ENCODE assay signal across 27 cellular contexts in the genomic region with DNA sequence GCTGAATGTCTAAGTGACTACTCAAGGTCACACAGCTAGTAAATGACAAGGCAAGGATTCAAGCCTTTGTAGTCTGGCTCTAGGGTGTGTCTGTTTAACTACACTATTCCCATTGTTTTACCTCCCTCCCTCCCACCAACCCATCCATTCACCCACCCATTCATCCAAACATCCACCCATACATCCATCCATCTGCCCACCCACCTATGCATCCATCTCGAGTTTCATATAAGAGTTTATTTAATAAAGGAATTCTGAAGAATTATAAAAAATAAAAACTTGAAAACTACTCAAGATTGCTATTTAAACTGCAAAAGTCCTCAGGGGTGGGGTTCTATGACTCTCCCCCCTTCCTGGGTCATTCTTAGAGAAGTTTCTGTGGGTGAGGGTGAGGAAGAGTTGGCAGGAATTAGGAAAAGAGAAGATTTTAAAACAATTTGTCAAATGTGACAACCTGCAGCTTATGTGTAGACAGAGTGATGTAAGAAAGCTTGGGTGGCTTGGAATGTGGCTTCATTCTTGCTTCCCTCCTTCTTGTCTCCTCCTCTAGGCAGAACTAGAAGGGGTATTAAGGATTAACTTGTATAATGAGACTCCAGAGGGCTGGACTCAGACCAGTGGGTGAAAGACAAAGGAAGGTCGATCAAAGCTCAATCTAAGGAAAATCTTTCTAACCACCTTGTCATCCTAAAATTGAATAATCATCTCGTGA. TPM values are rescaled to one million over a fixed set of nuclear protein-coding genes. Genes with fewer than 3 reads are reported as not detected.
DNase-seq lines count a peak whose midpoint lies in the region; ATAC-seq, FAIRE-seq and TF ChIP-seq lines count a peak whose summit lies in the region.
"Had no signal": no experiment of that assay in that cellular context is flagged by ENCODE, and none has a peak within 500 bp of the region (broad histone marks: within the 10 kb centered on the region; RNA-seq: fewer than 3 reads in every experiment).

No MANE protein-coding gene starts in this region.

- no peak for FAIRE-seq in GM12878 (lab: Jason Lieb, UNC)
- FAIRE-seq: GM18507, HTR-8/SVneo had no signal

- RAD21 ChIA-PET in GM12878 (lab: Charles Lee; ENCODE audit: unreplicated experiment): no interaction called here

- in situ Hi-C loops in GM12878 (cut with MboI): no loop called here

- TF ChIP-seq POLR2A in GM12878 (IDR thresholded peaks at IDR 0.05; ENCODE audit: low read depth, low read length) (no peak), gastroesophageal sphincter (IDR thresholded peaks at IDR 0.05) (no peak)

- intact Hi-C loops in PC-3 (cut with micrococcal nuclease): no loop called here
- intact Hi-C loops in GM12878 (cut with micrococcal nuclease; ENCODE audit: unreplicated experiment): no loop called here

- ATAC-seq in PC-3: no peak
- ATAC-seq in GM12878: no peak
- no peak for ATAC-seq in gastroesophageal sphincter
- ATAC-seq: Right ventricle myocardium inferior had no signal

- no peak overlapping the region for H3K4me3 ChIP-seq in H7 (ENCODE audit: insufficient read depth, low read depth, low read length)
- no peak overlapping the region for H3K4me3 ChIP-seq in PC-3 (ENCODE audit: low read length)
- H3K4me3 ChIP-seq in GM12878: no peak overlapping the region
- no peak overlapping the region for H3K4me3 ChIP-seq in gastroesophageal sphincter
- H3K4me3 ChIP-seq: SJSA1 had no signal

- TF ChIP-seq EP300 in GM12878 (IDR thresholded peaks at IDR 0.05; ENCODE audit: borderline replicate concordance in 1 of 2, control insufficient read depth in 1 of 2, low read depth in 2 of 2, low read length in 2 of 2): no peak
- no peak for TF ChIP-seq EP300 in gastroesophageal sphincter (IDR thresholded peaks at IDR 0.05)

- H3K27me3 ChIP-seq in H7 (ENCODE audit: control insufficient read depth, insufficient read depth, low read length): peaks cover 4% of the 10 kb centered on the region; the same call in 1 of the 2 replicates
- peaks cover 58% of the 10 kb centered on the region for H3K27me3 ChIP-seq in PC-3 (ENCODE audit: low read length)
- no peaks in the 10 kb centered on the region; a peak in 2 of 4 replicates for H3K27me3 ChIP-seq in GM12878 (replicated peaks in 1 of 2; ENCODE audit: control insufficient read depth in 2 of 2, insufficient read depth in 2 of 2, low read length in 1 of 2)
- H3K27me3 ChIP-seq in gastroesophageal sphincter: peaks cover 70% of the 10 kb centered on the region
- H3K27me3 ChIP-seq: BE2C had no signal

- no peak for TF ChIP-seq RAD21 in GM12878 (IDR thresholded peaks at IDR 0.05; ENCODE audit: insufficient read depth, low read depth, low read length)

- no TSS peak for BruUV-seq in PC-3 (replicated peaks; lab: Mats Ljungman, UMichigan)
- no TSS peak for BruUV-seq in GM12878 (replicated peaks; lab: Mats Ljungman, UMichigan)

- SMC1A ChIA-PET in GM12878 (lab: Charles Lee; ENCODE audit: uncharacterized antibody, unreplicated experiment): no interaction called here

- CTCF ChIA-PET in PC-3 (lab: Charles Lee): no interaction called here
- CTCF ChIA-PET in GM12878 (lab: Yijun Ruan, JAX): no interaction called here

- TF ChIP-seq CTCF in PC-3 (conservative IDR thresholded peaks at IDR 0.05; ENCODE audit: low read depth, low read length) (no peak), GM12878 (IDR thresholded peaks at IDR 0.05 in 2 of 3, conservative IDR thresholded peaks at IDR 0.05 in 1 of 3; ENCODE audit: control insufficient read depth in 2 of 3, extremely low read depth in 1 of 3, insufficient read depth in 1 of 3, low read depth in 3 of 3, low read length in 3 of 3) (no peak), gastroesophageal sphincter (IDR thresholded peaks at IDR 0.05) (no peak)

- H2AFZ ChIP-seq in PC-3 (ENCODE audit: low read length) (no peak overlapping the region), GM12878 (ENCODE audit: control insufficient read depth, low read depth, low read length) (no peak overlapping the region)

- no peaks in the 10 kb centered on the region for H3F3A ChIP-seq in PC-3 (ENCODE audit: low read length, unreplicated experiment)

- DNase-seq in H7 (peak; percentile 16), PC-3 (peak; percentile 0), GM12878 (ENCODE audit: low read depth, low spot score) (no peak), kidney tubule cell (ENCODE audit: low spot score) (peak; percentile 8), hypothalamus (lab: John Stamatoyannopoulos, UW) (no peak), NCI-H524 (lab: John Stamatoyannopoulos, UW) (no peak), NCI-H1436 (lab: John Stamatoyannopoulos, UW) (no peak)
- DNase-seq: BE2C, Calu3, DMS79 treated with DMSO at 0.1 percent for 48 hours, HFFc6, IMR-90, MM.1S, NCI-H1092, NCI-H1417 treated with DMSO at 0.1 percent for 48 hours, NCI-H187, NCI-H2171 treated with DMSO at 0.1 percent for 48 hours, NCI-H524 treated with DMSO at 0.1 percent for 48 hours, NCI-H774 had no signal

- H3K4me2 ChIP-seq in PC-3 (ENCODE audit: low read length) (no peak overlapping the region), GM12878 (ENCODE audit: control insufficient read depth, insufficient read depth) (no peak overlapping the region)
- H3K4me2 ChIP-seq: KMS-11 had no signal

- no peak overlapping the region for H3K9ac ChIP-seq in PC-3 (ENCODE audit: low read length)
- H3K9ac ChIP-seq in GM12878 (ENCODE audit: control insufficient read depth, insufficient read depth, low read length): no peak overlapping the region
- H3K9ac ChIP-seq: KMS-11 had no signal

- H3K27ac ChIP-seq in PC-3 (ENCODE audit: low read length) (no peak overlapping the region), GM12878 (ENCODE audit: control insufficient read depth, insufficient read depth) (no peak overlapping the region), gastroesophageal sphincter (no peak overlapping the region)
- H3K27ac ChIP-seq: KMS-11, SJSA1 had no signal

- WGBS in GM12878 (ENCODE audit: insufficient coverage, insufficient replicate concordance, low lambda C conversion rate, missing lambda C conversion rate): 0% methylated on average over 3 of the region's 3 CpGs
- WGBS in gastroesophageal sphincter (ENCODE audit: low coverage in 1 of 2), 2 donors: 35 to 54% methylated on average over 3 of the region's 3 CpGs

- H4K20me1 ChIP-seq in PC-3 (ENCODE audit: low read length): no peaks in the 10 kb centered on the region
- H4K20me1 ChIP-seq in GM12878 (ENCODE audit: control insufficient read depth, insufficient read depth): no peaks in the 10 kb centered on the region

- POLR2A ChIA-PET in PC-3 (lab: Charles Lee; ENCODE audit: unreplicated experiment): no interaction called here
- POLR2A ChIA-PET in GM12878 (lab: Charles Lee): no interaction called here

- H3K36me3 ChIP-seq in H7 (replicated peaks; ENCODE audit: control insufficient read depth, insufficient read depth, low read length) (no peaks in the 10 kb centered on the region), PC-3 (ENCODE audit: low read depth, low read length) (no peaks in the 10 kb centered on the region), GM12878 (ENCODE audit: control insufficient read depth in 2 of 2, insufficient read depth in 2 of 2, low read length in 1 of 2) (no peaks in the 10 kb centered on the region), gastroesophageal sphincter (no peaks in the 10 kb centered on the region)
- H3K36me3 ChIP-seq: BE2C, SJSA1 had no signal

- H3K9me2 ChIP-seq in PC-3 (replicated peaks; ENCODE audit: low read length): no peaks in the 10 kb centered on the region

- no peaks in the 10 kb centered on the region for H3K9me3 ChIP-seq in PC-3 (ENCODE audit: low read length)
- H3K9me3 ChIP-seq in GM12878 (replicated peaks; ENCODE audit: control insufficient read depth, insufficient read depth, low read length): no peaks in the 10 kb centered on the region
- H3K9me3 ChIP-seq in gastroesophageal sphincter: peaks cover 0 to 14% (median 0%) of the 10 kb centered on the region in 3 donors
- H3K9me3 ChIP-seq: BE2C, SJSA1 had no signal

- H3K79me2 ChIP-seq in PC-3 (ENCODE audit: low read length) (no peaks in the 10 kb centered on the region), GM12878 (ENCODE audit: control insufficient read depth, insufficient read depth, low read length) (no peaks in the 10 kb centered on the region)

- H3K4me1 ChIP-seq in PC-3 (ENCODE audit: insufficient read depth, low read length): no peaks in the 10 kb centered on the region
- H3K4me1 ChIP-seq in GM12878 (ENCODE audit: control insufficient read depth, insufficient read depth, low read length): no peaks in the 10 kb centered on the region
- H3K4me1 ChIP-seq in gastroesophageal sphincter: no peaks in the 10 kb centered on the region
- H3K4me1 ChIP-seq: BE2C, SJSA1 had no signal

TF ChIP-seq in GM12878, 131 proteins besides CTCF, POLR2A, EP300 and RAD21 (continues in another document):
- 0 out of 2 replicates have a peak, but pooled peaks have one; percentile 13 for TF ChIP-seq FOXK2 (IDR thresholded peaks at IDR 0.05)

RNA-seq across cellular contexts. Expression of a gene that starts 13.4 kb away (rescaled TPM):
- total RNA-seq in H7 (2014; rRNA removed; shearing (Covaris generic)): 0.45 and 0.81 TPM in 2 replicates
- 0.11 TPM in 1 of 2 replicates, not detected in the other for total RNA-seq in PC-3 (2014; rRNA removed)
- not detected in 2 replicates for total RNA-seq in GM12878 (2013; cell fraction: nucleolus; rRNA removed)
- total RNA-seq in GM12878 (2014; rRNA removed): not detected in 2 replicates
- total RNA-seq in GM12878 (2014; rRNA removed; fragmentation: Illumina TruSeq; extraction: Trizol): not detected in 2 replicates
- total RNA-seq in GM12878 (2021): not detected in 2 replicates
- not detected for polyA plus RNA-seq in GM12878 (2011; ENCODE audit: low read depth)
- polyA plus RNA-seq in GM12878 (2011; rRNA removed): not detected in 2 replicates
- polyA plus RNA-seq in GM12878 (2011; cell fraction: cytosol; rRNA removed): 0.01 TPM in 1 of 2 replicates, not detected in the other
- polyA plus RNA-seq in GM12878 (2011; cell fraction: nucleus; rRNA removed): 0.03 TPM in 1 of 2 replicates, not detected in the other
- polyA plus RNA-seq in GM12878 (2012): 0.04 TPM in 1 of 2 replicates, not detected in the other
- not detected in 2 replicates for polyA plus RNA-seq in GM12878 (2014; fragmentation: Illumina TruSeq; extraction: Trizol)
- not detected for polyA plus RNA-seq in GM12878 (2014; fragmentation: Nextera tagmentation; extraction: Ambion mirVana)
- polyA plus RNA-seq in GM12878 (2014; rRNA removed): not detected in 2 replicates
- not detected for polyA plus RNA-seq in GM12878 (2016; fragmentation: Nextera tagmentation; extraction: Ambion mirVana)
- not detected in 2 replicates for polyA minus RNA-seq in GM12878 (2011; rRNA and poly(A)+ RNA removed)
- not detected in 2 replicates for polyA minus RNA-seq in GM12878 (2011; cell fraction: cytosol; rRNA and poly(A)+ RNA removed)
- polyA minus RNA-seq in GM12878 (2011; cell fraction: nucleus; rRNA and poly(A)+ RNA removed): not detected in 2 replicates
- total RNA-seq in gastroesophageal sphincter: 1 to 10 TPM in 1 of 4 donors, under 1 TPM in 3; 0.07 to 2.4 (median 0.57) TPM
- total RNA-seq: A673, Calu3, HFFc6, IMR-90, SJSA1 had no signal
- polyA plus RNA-seq: CD14-positive monocyte had no signal

Comparison
In these comparisons a context has a peak if more than half of its experiments do, and no peak if none do; other contexts are left out.
1. DNase-seq: peak in H7 (single experiment), PC-3 (single experiment) and kidney tubule cell (single experiment); none in GM12878 (single experiment), hypothalamus (0 of 51), NCI-H524 (0 of 2) and NCI-H1436 (single experiment).